In the genomic region with DNA sequence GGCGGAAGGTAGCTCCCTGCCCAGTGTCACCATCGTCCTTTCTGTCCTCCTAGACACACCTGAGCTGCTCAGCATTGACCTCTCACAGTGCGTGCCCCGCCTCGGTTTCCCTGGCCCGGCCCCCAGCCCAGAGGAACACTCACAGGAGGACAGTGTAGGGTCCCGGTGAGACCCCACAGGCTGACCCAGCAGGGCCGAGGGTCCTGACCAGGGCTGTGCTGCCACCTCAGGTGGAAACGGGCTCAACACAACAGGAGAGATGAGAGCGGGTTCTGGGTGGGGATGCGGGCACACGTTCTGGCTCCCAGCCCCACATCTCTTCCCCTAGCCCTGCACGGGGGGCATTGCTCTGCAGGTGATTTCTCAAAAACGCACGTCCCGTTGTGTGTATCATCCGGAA, we compare ENCODE assay signal across 26 cellular contexts.
"Had no signal": no experiment of that assay in that cellular context is flagged by ENCODE, and none has a peak within 500 bp of the region (broad histone marks: within the 10 kb centered on the region; RNA-seq: fewer than 3 reads in every experiment).

No MANE protein-coding gene starts in this region.

- H3K36me3 ChIP-seq: adrenal gland, breast epithelium, SJCRH30 had no signal

- H3K27ac Mint-ChIP-seq: activated CD8-positive, alpha-beta T cell treated with anti-CD3 and anti-CD28 coated beads, Interleukin-2, amount 10 ng/mL, durations not matched to agents 7 days and 5 days; activated naive CD4-positive, alpha-beta T cell treated with anti-CD3 and anti-CD28 coated beads for 36 hours; activated naive CD8-positive, alpha-beta T cell treated with anti-CD3 and anti-CD28 coated beads, Interleukin-2, amount 10 ng/mL, durations not matched to agents 7 days and 5 days; activated T-cell treated with anti-CD3 and anti-CD28 coated beads, Interleukin-2, amount 50 U/mL, for 24 hours; activated T-helper 1 cell treated with anti-CD3 and anti-CD28 coated beads, Interleukin-12 subunit alpha, Interleukin-12 subunit beta, Interleukin-2, Interleukin-4 antibody, amounts not matched to agents 30 ng/mL and 10 ng/mL and 1 ng/mL, durations not matched to agents 14 hours and 24 hours and 36 hours; IgD-negative memory B cell had no signal

- H3K4me3 Mint-ChIP-seq: activated CD8-positive, alpha-beta T cell treated with anti-CD3 and anti-CD28 coated beads, Interleukin-2, amount 10 ng/mL, durations not matched to agents 7 days and 5 days; activated naive CD4-positive, alpha-beta T cell treated with anti-CD3 and anti-CD28 coated beads for 36 hours; activated naive CD8-positive, alpha-beta T cell treated with anti-CD3 and anti-CD28 coated beads, Interleukin-2, amount 10 ng/mL, durations not matched to agents 7 days and 5 days; activated T-cell treated with anti-CD3 and anti-CD28 coated beads, Interleukin-2, amount 50 U/mL, for 24 hours; activated T-helper 1 cell treated with anti-CD3 and anti-CD28 coated beads, Interleukin-12 subunit alpha, Interleukin-12 subunit beta, Interleukin-2, Interleukin-4 antibody, amounts not matched to agents 30 ng/mL and 10 ng/mL and 1 ng/mL, durations not matched to agents 14 hours and 24 hours and 36 hours; IgD-negative memory B cell had no signal

- H3K27me3 ChIP-seq: adrenal gland, breast epithelium, SJCRH30 had no signal

- H3K27me3 Mint-ChIP-seq: activated naive CD8-positive, alpha-beta T cell treated with anti-CD3 and anti-CD28 coated beads, Interleukin-2, amount 10 ng/mL, durations not matched to agents 7 days and 5 days; activated T-cell treated with anti-CD3 and anti-CD28 coated beads, Interleukin-2, amount 50 U/mL, for 24 hours; IgD-negative memory B cell had no signal

- ATAC-seq: activated CD4-positive, CD25-positive, alpha-beta regulatory T cell treated with anti-CD3 and anti-CD28 coated beads, Interleukin-2, amount 50 U/mL, for 24 hours; activated CD8-positive, alpha-beta T cell treated with anti-CD3 and anti-CD28 coated beads, Interleukin-2, amount 10 ng/mL, durations not matched to agents 7 days and 5 days had no signal

- H3K36me3 Mint-ChIP-seq: activated naive CD8-positive, alpha-beta T cell treated with anti-CD3 and anti-CD28 coated beads, Interleukin-2, amount 10 ng/mL, durations not matched to agents 7 days and 5 days had no signal

- H3K9me3 ChIP-seq: adrenal gland, SJCRH30, SK-N-SH had no signal

- H3K4me3 ChIP-seq: adrenal gland, breast epithelium, SJCRH30 had no signal

- H3K4me1 ChIP-seq: adrenal gland, breast epithelium, SJCRH30 had no signal

- H3K4me1 Mint-ChIP-seq: activated naive CD8-positive, alpha-beta T cell treated with anti-CD3 and anti-CD28 coated beads, Interleukin-2, amount 10 ng/mL, durations not matched to agents 7 days and 5 days; IgD-negative memory B cell had no signal

- DNase-seq: activated CD4-positive, alpha-beta T cell treated with anti-CD3 and anti-CD28 coated beads for 48 hours; activated CD4-positive, alpha-beta T cell treated with anti-CD3 and anti-CD28 coated beads, Interleukin-2, amount 50 U/mL, for 4 hours; activated CD8-positive, alpha-beta T cell treated with anti-CD3 and anti-CD28 coated beads, Interleukin-2, amount 10 ng/mL, durations not matched to agents 7 days and 5 days; activated gamma-delta T cell; activated naive CD4-positive, alpha-beta T cell treated with anti-CD3 and anti-CD28 coated beads for 36 hours; activated naive CD8-positive, alpha-beta T cell treated with anti-CD3 and anti-CD28 coated beads, Interleukin-2, amount 10 ng/mL, durations not matched to agents 7 days and 5 days; activated T-cell treated with anti-CD3 and anti-CD28 coated beads, Interleukin-2, amount 50 U/mL, for 24 hours; adrenal gland; anterior cingulate cortex; KG1; NCI-H1048; NCI-H1930; NCI-H345; NCI-H510A; NCI-H526 treated with DMSO at 0.1 percent for 48 hours; NCI-H82; Right ventricle myocardium superior; RPMI8226; SJCRH30; SK-N-SH; T-helper 1 cell had no signal

- H3K4me2 ChIP-seq: SK-N-SH had no signal

- H3K9ac ChIP-seq: SK-N-SH had no signal

- H3K27ac ChIP-seq: adrenal gland, breast epithelium, SJCRH30, VCaP had no signal
